In the genomic region with DNA sequence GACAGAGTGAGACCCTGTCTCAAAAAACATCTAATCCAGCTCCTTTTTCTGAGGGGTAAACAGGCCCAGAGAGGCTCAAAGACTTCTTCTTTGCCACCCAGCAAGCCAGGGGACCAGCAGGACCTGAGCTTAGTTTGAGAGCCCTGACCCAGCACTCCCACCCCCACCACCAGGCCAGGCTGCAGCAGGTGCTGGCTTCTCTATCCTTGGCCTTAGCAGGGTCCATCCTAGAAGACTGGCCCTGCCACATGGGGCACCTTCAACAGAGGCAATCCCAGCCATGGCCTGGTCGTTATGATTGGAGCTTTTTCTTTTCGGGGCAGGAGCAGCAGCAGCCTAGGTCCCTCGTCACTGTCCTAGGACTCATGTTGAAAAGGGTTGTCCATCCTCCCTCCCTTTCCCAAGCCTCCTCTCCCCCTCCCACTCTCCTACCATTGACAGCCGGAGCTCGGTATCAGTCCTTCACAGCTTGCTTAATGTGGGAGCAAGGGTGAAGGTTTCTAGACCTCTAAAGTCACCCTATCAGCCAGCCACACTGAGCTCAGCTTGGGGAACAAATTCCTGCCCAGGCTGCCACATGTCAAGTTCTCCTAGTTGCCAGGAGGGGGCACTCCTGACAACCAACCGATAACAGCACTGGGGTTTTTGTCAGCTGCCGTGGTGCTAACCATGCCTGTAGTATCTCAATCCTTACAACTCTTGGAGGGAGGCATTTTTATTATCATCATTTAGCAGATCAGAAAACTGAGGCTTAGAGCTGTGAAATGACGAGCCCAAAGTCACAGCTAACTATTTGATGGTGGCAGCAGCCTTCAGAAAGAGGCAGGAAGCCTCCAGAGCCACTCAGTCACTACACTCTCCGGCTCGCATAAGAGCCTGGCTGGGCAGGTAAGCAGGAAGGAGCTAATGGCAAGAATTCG, we compare ENCODE assay signal across 8 cellular contexts. TPM values are rescaled to one million over a fixed set of nuclear protein-coding genes. Genes with fewer than 3 reads are reported as not detected.
DNase-seq lines count a peak whose midpoint lies in the region; ATAC-seq and TF ChIP-seq lines count a peak whose summit lies in the region.

No MANE protein-coding gene starts in this region.

- peaks cover 9 to 25% of the 10 kb centered on the region in 2 experiments; a peak in 2 of 4 replicates for H3K4me1 ChIP-seq in SK-N-SH (ENCODE audit: control insufficient read depth in 1 of 2, insufficient read depth in 2 of 2, low read depth in 1 of 2, low read length in 1 of 2)
- H3K4me1 ChIP-seq in heart left ventricle, result peaks cover 0 to 46% (median 10%) of the 10 kb centered on the region in 12 donors

- peak overlapping the region; percentile 2 for H3K4me3 Mint-ChIP-seq in activated naive CD8-positive, alpha-beta T cell treated with anti-CD3 and anti-CD28 coated beads, Interleukin-2, amount 10 ng/mL, durations not matched to agents 7 days and 5 days

- peaks cover 14% of the 10 kb centered on the region for H3K4me1 Mint-ChIP-seq in activated naive CD8-positive, alpha-beta T cell treated with anti-CD3 and anti-CD28 coated beads, Interleukin-2, amount 10 ng/mL, durations not matched to agents 7 days and 5 days

- H3K4me2 ChIP-seq in SK-N-SH, result no peak overlapping the region

- H3K27ac ChIP-seq in SK-N-SH (ENCODE audit: low read depth in 2 of 2, low read length in 1 of 2) (peak overlapping the region in 1 of 2 experiments; percentile 59; a peak in 2 of 4 replicates), heart left ventricle (peak overlapping the region in 1 of 12 donors; percentile 0)

- H3K27me3 Mint-ChIP-seq in activated naive CD8-positive, alpha-beta T cell treated with anti-CD3 and anti-CD28 coated beads, Interleukin-2, amount 10 ng/mL, durations not matched to agents 7 days and 5 days, result no peaks in the 10 kb centered on the region

- H3K4me3 ChIP-seq in SK-N-SH (ENCODE audit: low read depth in 2 of 2, low read length in 1 of 2) (no peak overlapping the region; a peak in 1 of 4 replicates), heart left ventricle (no peak overlapping the region)

- 41% methylated on average over 11 of the region's 11 CpGs for WGBS in SK-N-SH (ENCODE audit: low lambda C conversion rate)
- whole genome bisulfite sequencing in heart left ventricle, 4 donors, result 26 to 37% (median 32%) methylated on average over 7 to 11 of the region's 11 CpGs

- no peak overlapping the region for H3K9ac ChIP-seq in SK-N-SH

- ATAC-seq in activated naive CD8-positive, alpha-beta T cell treated with anti-CD3 and anti-CD28 coated beads, Interleukin-2, amount 10 ng/mL, durations not matched to agents 7 days and 5 days (ENCODE audit: low read depth), result peak; percentile 79
- ATAC-seq in heart left ventricle, result peak; percentile 33 to 66 (median 58)
- ATAC-seq in HG03139 (IDR thresholded peaks at IDR 0.05; ENCODE audit: unreplicated experiment), result no peak

- POLR2A ChIA-PET in SK-N-SH (lab: Yijun Ruan, JAX), result interaction anchor here (1.1 to 3.2 kb wide), 5 partner anchors 10 to 117 kb away, joined by 4 to 18 read pairs (median 5); a partner anchor contains a TSS
- POLR2A ChIA-PET in activated naive CD8-positive, alpha-beta T cell treated with anti-CD3 and anti-CD28 coated beads, Interleukin-2, amount 10 ng/mL, durations not matched to agents 7 days and 5 days (lab: Charles Lee), result interaction anchor here (0.8 to 3.6 kb wide), 8 partner anchors 11 to 109 kb away, joined by 3 to 35 read pairs (median 8); a partner anchor contains a TSS

- CTCF ChIA-PET in SK-N-SH (lab: Yijun Ruan, JAX), result interaction anchor here (0.6 to 4.0 kb wide), 52 partner anchors 8 to 269 kb away, joined by 3 to 56 read pairs (median 5); a partner anchor contains a TSS

- TF ChIP-seq CTCF in SK-N-SH (IDR thresholded peaks at IDR 0.05), result peak; percentile 92
- peak; percentile 48 to 79 (median 66) for TF ChIP-seq CTCF in heart left ventricle (IDR thresholded peaks at IDR 0.05)

- no peak for TF ChIP-seq EP300 in SK-N-SH (IDR thresholded peaks at IDR 0.05; ENCODE audit: borderline replicate concordance in 1 of 2, low read depth in 1 of 2, low read length in 1 of 2)

- H3K27me3 ChIP-seq in SK-N-SH (ENCODE audit: insufficient read depth), result no peaks in the 10 kb centered on the region
- H3K27me3 ChIP-seq in heart left ventricle, result no peaks in the 10 kb centered on the region

- no peaks in the 10 kb centered on the region for H3K9me3 ChIP-seq in SK-N-SH
- H3K9me3 ChIP-seq in heart left ventricle, result no peaks in the 10 kb centered on the region

- peaks cover 21% of the 10 kb centered on the region for H3F3A ChIP-seq in SK-N-SH (replicated peaks; ENCODE audit: insufficient read depth)

- no peaks in the 10 kb centered on the region for H3K36me3 Mint-ChIP-seq in activated naive CD8-positive, alpha-beta T cell treated with anti-CD3 and anti-CD28 coated beads, Interleukin-2, amount 10 ng/mL, durations not matched to agents 7 days and 5 days

- H3K79me2 ChIP-seq in SK-N-SH (ENCODE audit: insufficient read depth), result no peaks in the 10 kb centered on the region

- TF ChIP-seq RAD21 in SK-N-SH (IDR thresholded peaks at IDR 0.05; ENCODE audit: low read length), result peak; percentile 66

- no peaks in the 10 kb centered on the region for H3K9me2 ChIP-seq in SK-N-SH

- DNase-seq in NCI-H1436 (lab: John Stamatoyannopoulos, UW), result peak; percentile 21
- no peak for DNase-seq in NCI-H1436 treated with DMSO at 0.1 percent for 48 hours (lab: John Stamatoyannopoulos, UW)
- peak; percentile 52 for DNase-seq in KG1 (lab: John Stamatoyannopoulos, UW)
- DNase-seq in SK-N-SH, result peak; percentile 90
- no peak for DNase-seq in activated naive CD8-positive, alpha-beta T cell treated with anti-CD3 and anti-CD28 coated beads, Interleukin-2, amount 10 ng/mL, durations not matched to agents 7 days and 5 days
- DNase-seq in heart left ventricle, result peak in 3 of 5 donors; percentile 46 to 57 (median 57)
- peak; percentile 61 for DNase-seq in putamen (ENCODE audit: low spot score)

- TF ChIP-seq POLR2A in heart left ventricle (IDR thresholded peaks at IDR 0.05), result no peak

- no peaks in the 10 kb centered on the region for H3K9me3 Mint-ChIP-seq in activated naive CD8-positive, alpha-beta T cell treated with anti-CD3 and anti-CD28 coated beads, Interleukin-2, amount 10 ng/mL, durations not matched to agents 7 days and 5 days

- peak overlapping the region; percentile 70 for H3K27ac Mint-ChIP-seq in activated naive CD8-positive, alpha-beta T cell treated with anti-CD3 and anti-CD28 coated beads, Interleukin-2, amount 10 ng/mL, durations not matched to agents 7 days and 5 days

- intact Hi-C loops in heart left ventricle (cut with DNase I), result loop anchor here in 4 of 10 donors (5.0 to 10.0 kb wide), 3 partner anchors 113 to 257 kb away; a partner anchor contains a TSS

- no peak overlapping the region for H2AFZ ChIP-seq in SK-N-SH (ENCODE audit: low read depth)

- H4K20me1 ChIP-seq in SK-N-SH (ENCODE audit: insufficient read depth), result no peaks in the 10 kb centered on the region

- H3K36me3 ChIP-seq in SK-N-SH (replicated peaks in 1 of 2; ENCODE audit: control insufficient read depth in 1 of 2, insufficient read depth in 2 of 2, low read length in 1 of 2) (peaks cover 20 to 55% of the 10 kb centered on the region in 2 experiments), heart left ventricle (peaks cover 0 to 61% (median 55%) of the 10 kb centered on the region in 9 donors)

TF ChIP-seq in SK-N-SH, 30 proteins besides CTCF, POLR2A, EP300 and RAD21 (continues in another document):
- TF ChIP-seq ELF1 (IDR thresholded peaks at IDR 0.05), result no peak
- no peak for TF ChIP-seq FOXM1 (IDR thresholded peaks at IDR 0.05; ENCODE audit: low read depth)
- TF ChIP-seq SIN3A (IDR thresholded peaks at IDR 0.05; ENCODE audit: borderline replicate concordance, low read depth, low read length), result no peak
- TF ChIP-seq, protein P1, sequence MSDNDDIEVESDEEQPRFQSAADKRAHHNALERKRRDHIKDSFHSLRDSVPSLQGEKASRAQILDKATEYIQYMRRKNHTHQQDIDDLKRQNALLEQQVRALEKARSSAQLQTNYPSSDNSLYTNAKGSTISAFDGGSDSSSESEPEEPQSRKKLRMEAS (IDR thresholded peaks at IDR 0.05; ENCODE audit: low read depth), result peak; percentile 68
- peak; percentile 75; the same call in 1 of the 2 replicates for TF ChIP-seq MXI1 (IDR thresholded peaks at IDR 0.05; ENCODE audit: low read depth, low read length)
- TF ChIP-seq GATA2 (CRISPR knock-in tag; IDR thresholded peaks at IDR 0.05), result no peak

RNA-seq across cellular contexts. Expression of a gene that starts 11.2 kb away (rescaled TPM):
- polyA plus RNA-seq in SK-N-SH (2012; rRNA removed) (266 and 337 TPM in 2 replicates), heart left ventricle (100 to 1,000 TPM; 190 to 243 TPM)
- polyA plus RNA-seq in SK-N-SH (2012; cell fraction: cytosol; rRNA removed), result 259 and 311 TPM in 2 replicates
- polyA plus RNA-seq in SK-N-SH (2012; cell fraction: nucleus; rRNA removed), result 195 and 246 TPM in 2 replicates
- total RNA-seq in activated naive CD8-positive, alpha-beta T cell treated with anti-CD3 and anti-CD28 coated beads, Interleukin-2, amount 10 ng/mL, durations not matched to agents 7 days and 5 days, result 10 to 100 TPM; 49.6 to 51.0 TPM
- 10 to 100 TPM; 52.9 to 91.6 (median 65.3) TPM for total RNA-seq in heart left ventricle

RNA-seq across cellular contexts. Expression of a gene that starts 11.2 kb away (rescaled TPM):
- polyA plus RNA-seq in SK-N-SH (2012; rRNA removed) (16.9 and 21.5 TPM in 2 replicates), heart left ventricle (under 1 TPM; 0.22 to 0.72 TPM)
- polyA plus RNA-seq in SK-N-SH (2012; cell fraction: cytosol; rRNA removed), result 7.3 and 9.0 TPM in 2 replicates
- polyA plus RNA-seq in SK-N-SH (2012; cell fraction: nucleus; rRNA removed), result 72.2 and 106 TPM in 2 replicates
- 10 to 100 TPM; 27.3 to 28.8 TPM for total RNA-seq in activated naive CD8-positive, alpha-beta T cell treated with anti-CD3 and anti-CD28 coated beads, Interleukin-2, amount 10 ng/mL, durations not matched to agents 7 days and 5 days
- 1 to 10 TPM in 1 of 9 donors, under 1 TPM in 2, not detected in 6; 0.70 to 3.4 (median 0.75) TPM for total RNA-seq in heart left ventricle

RNA-seq across cellular contexts. Expression of a gene that starts 15.9 kb away (rescaled TPM):
- polyA plus RNA-seq in SK-N-SH (2012; rRNA removed), result 26.5 and 28.4 TPM in 2 replicates
- polyA plus RNA-seq in SK-N-SH (2012; cell fraction: cytosol; rRNA removed), result 8.5 and 14.2 TPM in 2 replicates
- polyA plus RNA-seq in SK-N-SH (2012; cell fraction: nucleus; rRNA removed), result 52.8 and 55.8 TPM in 2 replicates
- total RNA-seq in activated naive CD8-positive, alpha-beta T cell treated with anti-CD3 and anti-CD28 coated beads, Interleukin-2, amount 10 ng/mL, durations not matched to agents 7 days and 5 days, result 10 to 100 TPM; 29.0 to 31.9 TPM
- 10 to 100 TPM; 11.3 to 19.2 (median 13.9) TPM for total RNA-seq in heart left ventricle
- 1 to 10 TPM; 9.5 to 9.9 TPM for polyA plus RNA-seq in heart left ventricle

RNA-seq across cellular contexts. Expression of a gene that starts 35.5 kb away (rescaled TPM):
- polyA plus RNA-seq in SK-N-SH (2012; rRNA removed), result 122 and 137 TPM in 2 replicates
- polyA plus RNA-seq in SK-N-SH (2012; cell fraction: cytosol; rRNA removed), result 127 and 134 TPM in 2 replicates
- polyA plus RNA-seq in SK-N-SH (2012; cell fraction: nucleus; rRNA removed), result 62.7 and 94.9 TPM in 2 replicates
- 10 to 100 TPM; 45.0 to 47.1 TPM for total RNA-seq in activated naive CD8-positive, alpha-beta T cell treated with anti-CD3 and anti-CD28 coated beads, Interleukin-2, amount 10 ng/mL, durations not matched to agents 7 days and 5 days
- 10 to 100 TPM; 19.6 to 50.9 (median 28.6) TPM for total RNA-seq in heart left ventricle
- 100 to 1,000 TPM in 1 of 2 donors, 10 to 100 TPM in 1; 13.7 to 150 TPM for polyA plus RNA-seq in heart left ventricle

Comparison
In these comparisons a context has a peak if more than half of its experiments do, and no peak if none do; other contexts are left out.
1. DNase-seq: peak in NCI-H1436 (single experiment), KG1 (single experiment), SK-N-SH (single experiment), heart left ventricle (3 of 5) and putamen (single experiment); none in NCI-H1436 treated with DMSO at 0.1 percent for 48 hours (single experiment) and activated naive CD8-positive, alpha-beta T cell treated with anti-CD3 and anti-CD28 coated beads, Interleukin-2, amount 10 ng/mL, durations not matched to agents 7 days and 5 days (single experiment).
2. RNA of a gene that starts 11.2 kb away (total RNA-seq): 27.3 to 28.8 TPM in activated naive CD8-positive, alpha-beta T cell treated with anti-CD3 and anti-CD28 coated beads, Interleukin-2, amount 10 ng/mL, durations not matched to agents 7 days and 5 days; 0.70 to 3.4 TPM in heart left ventricle; every median in the first group is over 4 times any median in the second.